2 cellular contexts compared by ENCODE assay signal in genomic region chr11:97740783-97741151, GRCh38.
TF ChIP-seq lines count a peak whose summit lies in the region.

No MANE protein-coding gene starts in this region.

TF ChIP-seq in IMR-90, 13 proteins besides CTCF, POLR2A, EP300 and RAD21:
- TF ChIP-seq ELK1 (IDR thresholded peaks at IDR 0.05; ENCODE audit: borderline replicate concordance, low read depth, low read length): no peak
- no peak for TF ChIP-seq MXI1 (IDR thresholded peaks at IDR 0.05; ENCODE audit: borderline replicate concordance, low read depth, low read length)
- TF ChIP-seq SMC3 (IDR thresholded peaks at IDR 0.05; ENCODE audit: low read depth, low read length): no peak
- no peak for TF ChIP-seq CHD1 (IDR thresholded peaks at IDR 0.05; ENCODE audit: low read depth, low read length)
- no peak for TF ChIP-seq NFE2L2 (IDR thresholded peaks at IDR 0.05; ENCODE audit: low read depth, low read length)
- no peak for TF ChIP-seq MAZ (IDR thresholded peaks at IDR 0.05; ENCODE audit: borderline replicate concordance, low read depth, low read length)
- TF ChIP-seq RFX5 (IDR thresholded peaks at IDR 0.05; ENCODE audit: low read depth, low read length): no peak
- no peak for TF ChIP-seq FOS (IDR thresholded peaks at IDR 0.05; ENCODE audit: low read depth, low read length)
- no peak for TF ChIP-seq RCOR1 (IDR thresholded peaks at IDR 0.05; ENCODE audit: insufficient replicate concordance, low read length)
- no peak for TF ChIP-seq BHLHE40 (IDR thresholded peaks at IDR 0.05; ENCODE audit: low read depth, low read length)
- TF ChIP-seq USF2 (IDR thresholded peaks at IDR 0.05; ENCODE audit: low read depth, low read length): no peak
- TF ChIP-seq CEBPB (IDR thresholded peaks at IDR 0.05; ENCODE audit: low read depth, low read length): no peak
- TF ChIP-seq MAFK (IDR thresholded peaks at IDR 0.05; ENCODE audit: low read depth, low read length): no peak

TF ChIP-seq in K562, 482 proteins besides CTCF, POLR2A, EP300 and RAD21:
- TF ChIP-seq ZNF23 (CRISPR knock-in tag; IDR thresholded peaks at IDR 0.05) (no peak), THRAP3 (IDR thresholded peaks at IDR 0.05; ENCODE audit: borderline replicate concordance) (no peak), ZNF79 (CRISPR knock-in tag; IDR thresholded peaks at IDR 0.05; ENCODE audit: low read depth) (no peak), TGIF2 (CRISPR knock-in tag; IDR thresholded peaks at IDR 0.05) (no peak), FUS (optimal IDR thresholded peaks at IDR 0.05; ENCODE audit: low read depth, low read length) (no peak), ZNF121 (CRISPR knock-in tag; conservative IDR thresholded peaks at IDR 0.05) (no peak), ZBTB49 (CRISPR knock-in tag; IDR thresholded peaks at IDR 0.05; ENCODE audit: borderline replicate concordance) (no peak)
